10 cellular contexts compared by ENCODE assay signal in the genomic region with DNA sequence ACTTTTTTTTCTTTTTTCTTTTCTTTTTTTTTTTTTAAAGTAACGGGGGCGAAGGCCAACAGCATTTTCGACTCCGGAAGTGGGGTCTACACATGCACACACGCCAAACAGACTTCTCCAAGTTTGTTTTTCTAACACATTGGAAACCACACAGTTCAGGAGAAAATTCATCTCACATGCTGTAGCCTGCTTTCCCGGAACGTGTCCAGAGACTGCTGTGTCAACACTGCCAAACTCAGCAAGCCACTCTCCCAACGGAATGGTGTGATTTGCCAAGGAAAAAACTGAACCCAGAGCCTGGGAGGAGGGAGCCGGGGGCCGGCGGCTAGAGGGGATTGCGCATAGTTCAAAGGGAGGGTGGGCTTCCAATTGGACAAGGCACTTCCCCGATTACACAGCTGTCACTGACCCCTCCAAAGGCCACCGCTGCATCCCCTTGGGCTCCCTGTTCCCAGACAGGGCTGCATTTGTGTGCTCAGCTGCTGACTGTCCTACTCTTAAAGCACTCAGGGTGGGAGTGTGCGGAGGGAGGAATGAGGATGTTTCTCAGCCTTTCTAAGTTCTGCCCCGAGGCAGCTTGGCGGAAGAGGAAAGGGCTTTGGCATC.
DNase-seq lines count a peak whose midpoint lies in the region; ATAC-seq and TF ChIP-seq lines count a peak whose summit lies in the region.
"Had no signal": no experiment of that assay in that cellular context is flagged by ENCODE, and none has a peak within 500 bp of the region (broad histone marks: within the 10 kb centered on the region; RNA-seq: fewer than 3 reads in every experiment).

No MANE protein-coding gene starts in this region.

- no peaks in the 10 kb centered on the region for H3K27me3 ChIP-seq in prostate gland (replicated peaks; ENCODE audit: insufficient read depth)

- TF ChIP-seq POLR2A in prostate gland (IDR thresholded peaks at IDR 0.05), result no peak

- H3K36me3 ChIP-seq in prostate gland, result no peaks in the 10 kb centered on the region

- 8% methylated on average over 17 of the region's 17 CpGs for WGBS in prostate gland

- DNase-seq in DMS53 (lab: John Stamatoyannopoulos, UW), result peak; percentile 67
- peak; percentile 78 for DNase-seq in astrocyte of the hippocampus (ENCODE audit: low read depth, low spot score)
- DNase-seq in cardiac septum (ENCODE audit: low spot score), result peak; percentile 80
- DNase-seq in prostate gland (ENCODE audit: low spot score), result peak; percentile 70
- DNase-seq in central memory CD4-positive, alpha-beta T cell, result no peak
- DNase-seq: activated CD4-positive, alpha-beta memory T cell treated with anti-CD3 and anti-CD28 coated beads for 36 hours; GOT3 had no signal

- peak overlapping the region; percentile 14 to 16 for H3K4me3 ChIP-seq in prostate gland

- H3K9me3 ChIP-seq in prostate gland, result no peaks in the 10 kb centered on the region

- intact Hi-C loops in cardiac septum (cut with DNase I) (loop anchor here (1.0 to 5.0 kb wide), 6 partner anchors 90 to 418 kb away; partner anchors contain the start of gene CTNNB1), prostate gland (cut with DNase I) (no loop called here)

- H3K4me1 ChIP-seq in prostate gland (replicated peaks), result peaks cover 16% of the 10 kb centered on the region

- no peak for TF ChIP-seq CTCF in prostate gland (IDR thresholded peaks at IDR 0.05)

- H3K27ac ChIP-seq in prostate gland, result peak overlapping the region; percentile 62 to 74

- ATAC-seq in GM19463 (IDR thresholded peaks at IDR 0.05; ENCODE audit: unreplicated experiment), result no peak
- ATAC-seq in GM21717 (IDR thresholded peaks at IDR 0.05; ENCODE audit: unreplicated experiment), result no peak
- no peak for ATAC-seq in GM18517 (IDR thresholded peaks at IDR 0.05; ENCODE audit: unreplicated experiment)
